In the genomic region with DNA sequence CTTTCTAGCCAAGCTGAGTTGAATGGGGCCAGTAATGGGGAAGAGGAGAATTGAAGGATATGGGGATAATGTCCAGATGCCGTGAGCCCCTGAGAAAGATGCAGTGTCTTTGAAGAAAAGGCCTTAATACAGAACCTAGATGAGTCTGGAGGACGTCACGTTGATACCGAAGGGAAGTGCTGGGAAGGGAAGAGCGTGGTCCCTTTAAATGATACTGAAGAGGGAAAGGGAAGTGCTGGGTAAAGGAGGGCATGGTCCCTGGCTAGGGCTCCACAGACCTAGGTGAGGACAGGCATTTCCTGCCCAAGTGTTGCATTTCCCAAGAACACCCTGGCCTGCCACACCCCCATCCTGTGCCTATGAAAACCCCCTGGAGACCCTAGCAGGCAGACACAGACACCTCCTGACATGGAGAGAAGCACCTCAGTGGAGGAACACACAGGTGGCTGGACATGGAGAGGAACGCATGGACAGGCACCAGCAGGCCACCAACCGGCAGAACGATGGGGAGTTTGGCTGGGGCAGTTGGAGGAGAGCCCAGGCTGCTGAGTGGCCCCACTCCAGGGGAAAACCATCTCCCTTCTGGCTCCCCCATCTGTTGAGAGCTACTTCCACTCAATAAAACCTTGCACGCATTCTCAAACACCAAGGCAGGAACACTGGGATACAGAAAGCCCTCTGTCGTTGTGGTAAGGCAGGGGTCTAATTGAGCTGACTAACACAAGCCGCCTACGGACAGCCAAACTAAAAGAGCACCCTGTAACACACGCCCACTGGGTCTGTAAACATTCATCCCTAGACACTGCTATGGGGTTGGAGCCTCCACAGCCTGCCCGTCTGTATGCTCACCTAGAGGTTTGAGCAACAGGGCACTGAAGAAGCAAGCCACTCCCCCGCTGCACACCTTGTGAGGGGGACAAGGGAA, we compare ENCODE assay signal across 16 cellular contexts. TPM values are rescaled to one million over a fixed set of nuclear protein-coding genes. Genes with fewer than 3 reads are reported as not detected.
DNase-seq lines count a peak whose midpoint lies in the region; ATAC-seq and TF ChIP-seq lines count a peak whose summit lies in the region.
"Had no signal": no experiment of that assay in that cellular context is flagged by ENCODE, and none has a peak within 500 bp of the region (broad histone marks: within the 10 kb centered on the region; RNA-seq: fewer than 3 reads in every experiment).

No MANE protein-coding gene starts in this region.

- BruUV-seq in IMR-90 (replicated peaks; lab: Mats Ljungman, UMichigan), result no TSS peak

- H2BK120ac ChIP-seq in IMR-90 (ENCODE audit: low read depth, low read length), result peak overlapping the region; percentile 49
- H2BK120ac ChIP-seq in trophoblast cell (ENCODE audit: insufficient read depth, low read length, poor library complexity), result no peak overlapping the region

- H3K27me3 ChIP-seq in IMR-90 (ENCODE audit: control insufficient read depth, insufficient read depth, low read length) (no peaks in the 10 kb centered on the region), trophoblast cell (ENCODE audit: insufficient read depth, low read length) (no peaks in the 10 kb centered on the region), BE2C (no peaks in the 10 kb centered on the region)
- H3K27me3 ChIP-seq: SJSA1 had no signal

- H3K4me3 ChIP-seq in IMR-90 (ENCODE audit: insufficient read depth, low read depth, low read length) (no peak overlapping the region), trophoblast cell (ENCODE audit: low read depth, low read length) (peak overlapping the region; percentile 16), BE2C (ENCODE audit: low read depth, low read length) (no peak overlapping the region)
- H3K4me3 ChIP-seq: SJSA1 had no signal

- no peak overlapping the region for H3K9ac ChIP-seq in IMR-90 (ENCODE audit: low read depth, low read length)
- no peak overlapping the region for H3K9ac ChIP-seq in trophoblast cell (ENCODE audit: low read length)

- DNase-seq in DMS 273 (lab: John Stamatoyannopoulos, UW; ENCODE audit: unreplicated experiment), result peak; percentile 78
- DNase-seq in IMR-90, result peak; percentile 40
- DNase-seq in cerebellar cortex (ENCODE audit: low spot score), result peak; percentile 81
- DNase-seq in trophoblast cell, result no peak
- DNase-seq in BE2C, result no peak
- DNase-seq in GOT3 (lab: John Stamatoyannopoulos, UW), result no peak
- DNase-seq: activated CD4-positive, CD25-positive, alpha-beta regulatory T cell treated with anti-CD3 and anti-CD28 coated beads, Interleukin-2, amount 50 U/mL, for 72 hours; activated CD8-positive, alpha-beta memory T cell treated with anti-CD3 and anti-CD28 coated beads, Interleukin-2, amount 50 U/mL, for 48 hours; activated naive CD4-positive, alpha-beta T cell treated with Interleukin-2 at 50 U/mL for 16 hours; CD4-positive, CD25-positive, alpha-beta regulatory T cell; NCI-H187 treated with DMSO at 0.1 percent for 48 hours; NCI-H446 treated with DMSO at 0.1 percent for 48 hours; OCI-M1 had no signal

- H3K4me2 ChIP-seq in IMR-90 (ENCODE audit: low read depth, low read length) (no peak overlapping the region), trophoblast cell (ENCODE audit: low read length) (no peak overlapping the region)

- peak overlapping the region; percentile 51 for H2AK9ac ChIP-seq in IMR-90 (replicated peaks; ENCODE audit: low read depth, low read length, poor library complexity)

- no peak overlapping the region for H3K27ac ChIP-seq in IMR-90 (ENCODE audit: insufficient read depth, low read length)
- H3K27ac ChIP-seq in trophoblast cell (ENCODE audit: low read depth, low read length), result no peak overlapping the region
- H3K27ac ChIP-seq: SJSA1 had no signal

- no peaks in the 10 kb centered on the region for H3K9me3 ChIP-seq in IMR-90 (ENCODE audit: control insufficient read depth, insufficient read depth, low read length)
- no peaks in the 10 kb centered on the region for H3K9me3 ChIP-seq in trophoblast cell (ENCODE audit: insufficient read depth, low read depth, low read length)
- no peaks in the 10 kb centered on the region for H3K9me3 ChIP-seq in BE2C
- H3K9me3 ChIP-seq: SJSA1 had no signal

- no peak overlapping the region for H4K5ac ChIP-seq in IMR-90 (ENCODE audit: low read depth, low read length)

- H3K23ac ChIP-seq in IMR-90 (ENCODE audit: low read depth, low read length) (no peak overlapping the region; the same call in 1 of the 2 replicates), trophoblast cell (ENCODE audit: low read length) (no peak overlapping the region)

- H4K8ac ChIP-seq in IMR-90 (ENCODE audit: low read depth in 2 of 2, low read length in 2 of 2), result peak overlapping the region in 1 of 2 experiments; percentile 39; a peak in 1 of 4 replicates
- H4K8ac ChIP-seq in trophoblast cell (ENCODE audit: low read depth, low read length), result peak overlapping the region; percentile 71

- TF ChIP-seq CTCF in IMR-90 (conservative IDR thresholded peaks at IDR 0.05; ENCODE audit: low read depth, low read length) (no peak), BE2C (IDR thresholded peaks at IDR 0.05; ENCODE audit: low read depth, low read length) (no peak)

- H2BK15ac ChIP-seq in IMR-90 (ENCODE audit: low read depth, low read length), result peak overlapping the region; percentile 55; the same call in 1 of the 3 replicates

- dilution Hi-C loops in IMR-90 (cut with HindIII; ENCODE audit: low sequenced_read_pairs, unreplicated experiment), result no loop called here

- CTCF ChIA-PET in IMR-90 (lab: Yijun Ruan, JAX), result no interaction called here

- H4K91ac ChIP-seq in IMR-90 (ENCODE audit: insufficient read depth, low read depth, low read length) (peak overlapping the region; percentile 37; the same call in 1 of the 2 replicates), trophoblast cell (ENCODE audit: low read depth, low read length) (no peak overlapping the region)

- peak overlapping the region; percentile 25; the same call in 1 of the 2 replicates for H2BK20ac ChIP-seq in IMR-90 (ENCODE audit: low read depth, low read length)

- no peaks in the 10 kb centered on the region for H4K20me1 ChIP-seq in IMR-90 (ENCODE audit: insufficient read depth, low read length)

- H2AFZ ChIP-seq in IMR-90 (replicated peaks; ENCODE audit: low read length, poor library complexity) (peak overlapping the region; percentile 60), trophoblast cell (ENCODE audit: insufficient read depth, low read length, poor library complexity) (no peak overlapping the region)

- no peak for TF ChIP-seq POLR2A in IMR-90 (IDR thresholded peaks at IDR 0.05; ENCODE audit: low read depth, low read length)

- peaks cover 13% of the 10 kb centered on the region for H3K4me1 ChIP-seq in IMR-90 (ENCODE audit: control insufficient read depth, insufficient read depth, low read length)
- peaks cover 3 to 4% of the 10 kb centered on the region in 2 experiments for H3K4me1 ChIP-seq in trophoblast cell (ENCODE audit: control insufficient read depth in 1 of 2, insufficient read depth in 2 of 2, low read length in 2 of 2)
- H3K4me1 ChIP-seq in BE2C, result no peaks in the 10 kb centered on the region
- H3K4me1 ChIP-seq: SJSA1 had no signal

- H3K79me2 ChIP-seq in trophoblast cell (ENCODE audit: control insufficient read depth, insufficient read depth, low read length, poor library complexity), result no peaks in the 10 kb centered on the region

- ATAC-seq in IMR-90 (ENCODE audit: low read depth) (peak; percentile 11; the same call in 1 of the 2 replicates), HG03521 (IDR thresholded peaks at IDR 0.05; ENCODE audit: unreplicated experiment) (no peak)
- ATAC-seq: esophagus mucosa had no signal

- H2AK5ac ChIP-seq in IMR-90 (ENCODE audit: low read depth, low read length), result peak overlapping the region; percentile 60
- no peak overlapping the region for H2AK5ac ChIP-seq in trophoblast cell (ENCODE audit: low read length)

- POLR2A ChIA-PET in IMR-90 (lab: Charles Lee; ENCODE audit: unreplicated experiment), result no interaction called here

- H3K56ac ChIP-seq in IMR-90 (ENCODE audit: extremely low read depth, insufficient read depth, low read length), result no peak overlapping the region

- H4K12ac ChIP-seq in trophoblast cell (ENCODE audit: low read depth, low read length), result no peak overlapping the region

- no peaks in the 10 kb centered on the region for H3K36me3 ChIP-seq in IMR-90 (ENCODE audit: control insufficient read depth, insufficient read depth, low read length)
- H3K36me3 ChIP-seq in trophoblast cell (ENCODE audit: control insufficient read depth in 1 of 2, insufficient read depth in 2 of 2, low read length in 2 of 2), result no peaks in the 10 kb centered on the region
- no peaks in the 10 kb centered on the region for H3K36me3 ChIP-seq in BE2C
- H3K36me3 ChIP-seq: SJSA1 had no signal

- WGBS in IMR-90 (ENCODE audit: extremely low coverage in 2 of 2, insufficient read length in 1 of 2), 2 experiments, result 53% methylated on average over 4 of the region's 15 CpGs; no CpG with 5 or more reads in 1 of the 2 experiments
- no CpG with 5 or more reads among the region's 15 CpGs for WGBS in trophoblast cell (ENCODE audit: extremely low coverage, insufficient coverage, insufficient read length)

- H3K9me1 ChIP-seq in IMR-90 (ENCODE audit: insufficient read depth, low read length), result 0 out of 2 replicates have a peak, but pooled peaks cover 8% of the 10 kb centered on the region

- H2BK12ac ChIP-seq in trophoblast cell (ENCODE audit: low read length), result no peak overlapping the region

- H3K18ac ChIP-seq in IMR-90 (ENCODE audit: low read depth, low read length) (no peak overlapping the region), trophoblast cell (ENCODE audit: low read length) (no peak overlapping the region)

- intact Hi-C loops in IMR-90 (cut with micrococcal nuclease), result no loop called here

- H3K4ac ChIP-seq in IMR-90 (ENCODE audit: low read depth, low read length) (peak overlapping the region; percentile 43), trophoblast cell (ENCODE audit: low read depth, low read length) (no peak overlapping the region)

- H3K14ac ChIP-seq in IMR-90 (replicated peaks; ENCODE audit: low read depth, low read length) (0 out of 2 replicates have a peak overlapping the region, but pooled peaks have one; percentile 50), trophoblast cell (ENCODE audit: low read length) (no peak overlapping the region)

- no peaks in the 10 kb centered on the region for H3K79me1 ChIP-seq in IMR-90 (ENCODE audit: low read depth in 1 of 2, low read length in 2 of 2)
- H3K79me1 ChIP-seq in trophoblast cell (ENCODE audit: low read length), result no peaks in the 10 kb centered on the region

- TF ChIP-seq RAD21 in IMR-90 (IDR thresholded peaks at IDR 0.05; ENCODE audit: low read length), result no peak

- in situ Hi-C loops in IMR-90 (cut with MboI; ENCODE audit: low sequenced_read_pairs), result no loop called here

- no peak overlapping the region for H2BK5ac ChIP-seq in IMR-90 (ENCODE audit: low read depth, low read length, poor library complexity, severe bottlenecking)
- H2BK5ac ChIP-seq in trophoblast cell (ENCODE audit: low read depth, low read length, poor library complexity), result no peak overlapping the region

TF ChIP-seq in IMR-90, 13 proteins besides CTCF, POLR2A, EP300 and RAD21 (continues in another document):
- no peak for TF ChIP-seq SMC3 (IDR thresholded peaks at IDR 0.05; ENCODE audit: low read depth, low read length)

RNA-seq across cellular contexts. Expression of gene POMP, which starts 34.9 kb away (rescaled TPM):
- 60.2 and 117 TPM in 2 replicates for total RNA-seq in IMR-90 (2012; rRNA removed)
- 54.0 and 68.4 TPM in 2 replicates for polyA plus RNA-seq in IMR-90 (2012; rRNA removed)
- polyA plus RNA-seq in IMR-90 (2012; cell fraction: cytosol; rRNA removed), result 8.4 and 14.3 TPM in 2 replicates
- 1.6 and 18.6 TPM in 2 replicates for polyA plus RNA-seq in IMR-90 (2012; cell fraction: nucleus; rRNA removed; ENCODE audit: low replicate concordance)
- polyA plus RNA-seq in trophoblast cell (2013), result 138 and 141 TPM in 2 replicates
- 126 TPM for polyA plus RNA-seq in BE2C (2012; ENCODE audit: insufficient read depth, insufficient read length, low read depth)

Comparison
In these comparisons a context has a peak if more than half of its experiments do, and no peak if none do; other contexts are left out.
1. DNase-seq: peak in DMS 273 (single experiment), IMR-90 (single experiment) and cerebellar cortex (single experiment); none in trophoblast cell (0 of 2), BE2C (single experiment) and GOT3 (single experiment).